Comparison of ENCODE assay signal across 14 cellular contexts in genomic region chr1:2308844-2309243, GRCh38.
"Had no signal": no experiment of that assay in that cellular context is flagged by ENCODE, and none has a peak within 500 bp of the region (broad histone marks: within the 10 kb centered on the region; RNA-seq: fewer than 3 reads in every experiment).

No MANE protein-coding gene starts in this region.

- H3K9me3 Mint-ChIP-seq: activated T-helper 1 cell treated with anti-CD3 and anti-CD28 coated beads, Interleukin-12 subunit alpha, Interleukin-12 subunit beta, Interleukin-2, Interleukin-4 antibody, amounts not matched to agents 30 ng/mL and 10 ng/mL and 1 ng/mL, durations not matched to agents 14 hours and 24 hours and 36 hours; dendritic cell treated with granulocyte-macrophage colony-stimulating factor and Interleukin-4, amounts not matched to agents 40 ng/mL and 50 ng/mL, for 4 days; memory B cell had no signal

- H3K27ac Mint-ChIP-seq: activated T-helper 1 cell treated with anti-CD3 and anti-CD28 coated beads, Interleukin-12 subunit alpha, Interleukin-12 subunit beta, Interleukin-2, Interleukin-4 antibody, amounts not matched to agents 30 ng/mL and 10 ng/mL and 1 ng/mL, durations not matched to agents 14 hours and 24 hours and 36 hours; dendritic cell treated with granulocyte-macrophage colony-stimulating factor and Interleukin-4, amounts not matched to agents 40 ng/mL and 50 ng/mL, for 4 days had no signal

- H3K4me3 Mint-ChIP-seq: activated T-helper 1 cell treated with anti-CD3 and anti-CD28 coated beads, Interleukin-12 subunit alpha, Interleukin-12 subunit beta, Interleukin-2, Interleukin-4 antibody, amounts not matched to agents 30 ng/mL and 10 ng/mL and 1 ng/mL, durations not matched to agents 14 hours and 24 hours and 36 hours; dendritic cell treated with granulocyte-macrophage colony-stimulating factor and Interleukin-4, amounts not matched to agents 40 ng/mL and 50 ng/mL, for 4 days; memory B cell had no signal

- H3K9me3 ChIP-seq: neutrophil, right atrium auricular region, thyroid gland had no signal

- DNase-seq: activated CD4-positive, alpha-beta T cell treated with anti-CD3 and anti-CD28 coated beads, Interleukin-2, amount 50 U/mL, for 4 hours; activated CD4-positive, CD25-positive, alpha-beta regulatory T cell treated with anti-CD3 and anti-CD28 coated beads, Interleukin-2, amount 50 U/mL, for 72 hours; activated naive CD4-positive, alpha-beta T cell treated with Interleukin-2 at 50 U/mL for 16 hours; central memory CD4-positive, alpha-beta T cell; erythroblast; posterior cingulate gyrus; small intestine; thyroid gland had no signal

- ATAC-seq: left lobe of liver had no signal

- H3K27me3 ChIP-seq: right atrium auricular region, thyroid gland had no signal

- H3K27me3 Mint-ChIP-seq: dendritic cell treated with granulocyte-macrophage colony-stimulating factor and Interleukin-4, amounts not matched to agents 40 ng/mL and 50 ng/mL, for 4 days; memory B cell had no signal

- H3K27ac ChIP-seq: neutrophil, right atrium auricular region, thyroid gland had no signal

- H3K4me3 ChIP-seq: right atrium auricular region, thyroid gland had no signal
